19 cellular contexts compared by ENCODE assay signal in genomic region chr9:4096121-4096520, GRCh38.
"Had no signal": no experiment of that assay in that cellular context is flagged by ENCODE, and none has a peak within 500 bp of the region (broad histone marks: within the 10 kb centered on the region; RNA-seq: fewer than 3 reads in every experiment).

No MANE protein-coding gene starts in this region.

- H3K4me3 ChIP-seq: cardiac muscle cell, left ventricle myocardium inferior, tibial nerve, uterus had no signal

- H3K27me3 Mint-ChIP-seq: activated naive CD8-positive, alpha-beta T cell treated with anti-CD3 and anti-CD28 coated beads, Interleukin-2, amount 50 U/mL, for 24 hours; activated T-cell treated with anti-CD3 and anti-CD28 coated beads, Interleukin-2, amount 50 U/mL, for 24 hours had no signal

- H3K27ac ChIP-seq: cardiac muscle cell, left ventricle myocardium inferior, tibial nerve had no signal

- FAIRE-seq: frontal cortex had no signal

- H3K9me3 ChIP-seq: left ventricle myocardium inferior, tibial nerve, uterus had no signal

- H3K27ac Mint-ChIP-seq: activated B cell treated with CpG ODN at 0.5 μM for 24 hours; activated CD8-positive, alpha-beta T cell treated with anti-CD3 and anti-CD28 coated beads for 36 hours; activated naive CD8-positive, alpha-beta T cell treated with anti-CD3 and anti-CD28 coated beads, Interleukin-2, amount 50 U/mL, for 24 hours; activated T-cell treated with anti-CD3 and anti-CD28 coated beads, Interleukin-2, amount 50 U/mL, for 24 hours; activated T-helper 2 cell treated with anti-CD3 and anti-CD28 coated beads, Interferon-gamma antibody, Interleukin-2, Interleukin-4, amounts not matched to agents 10 μg/mL and 5 μg/mL and 100 μg/mL, durations not matched to agents 14 hours and 24 hours and 36 hours; naive B cell; T-helper 2 cell treated with Interferon-gamma antibody and Interleukin-4, amounts not matched to agents 5 μg/mL and 100 μg/mL, for 36 hours had no signal

- H3K36me3 ChIP-seq: cardiac muscle cell, left ventricle myocardium inferior, tibial nerve, uterus had no signal

- DNase-seq: activated B cell treated with CpG ODN at 0.5 μM for 24 hours; activated CD4-positive, alpha-beta T cell treated with anti-CD3 and anti-CD28 coated beads for 4 hours; activated CD8-positive, alpha-beta T cell treated with anti-CD3 and anti-CD28 coated beads for 36 hours; activated naive CD4-positive, alpha-beta T cell treated with Interleukin-2 at 50 U/mL for 16 hours; activated naive CD8-positive, alpha-beta T cell treated with anti-CD3 and anti-CD28 coated beads, Interleukin-2, amount 50 U/mL, for 24 hours; activated T-cell treated with anti-CD3 and anti-CD28 coated beads, Interleukin-2, amount 50 U/mL, for 24 hours; dermis blood vessel endothelial cell; effector memory CD4-positive, alpha-beta T cell; left ventricle myocardium inferior; mammary epithelial cell; naive B cell; stimulated activated naive CD4-positive, alpha-beta T cell treated with Interleukin-2 at 50 U/mL for 16 hours; substantia nigra; uterus had no signal

- H3K4me3 Mint-ChIP-seq: activated B cell treated with CpG ODN at 0.5 μM for 24 hours; activated CD8-positive, alpha-beta T cell treated with anti-CD3 and anti-CD28 coated beads for 36 hours; activated naive CD8-positive, alpha-beta T cell treated with anti-CD3 and anti-CD28 coated beads, Interleukin-2, amount 50 U/mL, for 24 hours; activated T-cell treated with anti-CD3 and anti-CD28 coated beads, Interleukin-2, amount 50 U/mL, for 24 hours; naive B cell; T-helper 2 cell treated with Interferon-gamma antibody and Interleukin-4, amounts not matched to agents 5 μg/mL and 100 μg/mL, for 36 hours had no signal

- H3K27me3 ChIP-seq: cardiac muscle cell, tibial nerve, uterus had no signal

- H3K4me1 Mint-ChIP-seq: activated B cell treated with CpG ODN at 0.5 μM for 24 hours, naive B cell had no signal

- H3K4me1 ChIP-seq: uterus had no signal

- H3K36me3 Mint-ChIP-seq: naive B cell had no signal

- H3K9me3 Mint-ChIP-seq: activated B cell treated with CpG ODN at 0.5 μM for 24 hours; activated CD8-positive, alpha-beta T cell treated with anti-CD3 and anti-CD28 coated beads for 36 hours; activated naive CD8-positive, alpha-beta T cell treated with anti-CD3 and anti-CD28 coated beads, Interleukin-2, amount 50 U/mL, for 24 hours; activated T-cell treated with anti-CD3 and anti-CD28 coated beads, Interleukin-2, amount 50 U/mL, for 24 hours; T-helper 2 cell treated with Interferon-gamma antibody and Interleukin-4, amounts not matched to agents 5 μg/mL and 100 μg/mL, for 36 hours had no signal
